8 cellular contexts compared by ENCODE assay signal in genomic region chr4:37685211-37685725, GRCh38. TPM values are rescaled to one million over a fixed set of nuclear protein-coding genes. Genes with fewer than 3 reads are reported as not detected.
DNase-seq lines count a peak whose midpoint lies in the region; ATAC-seq, FAIRE-seq and TF ChIP-seq lines count a peak whose summit lies in the region.

No MANE protein-coding gene starts in this region.

- H3K79me2 ChIP-seq in OCI-LY1 (ENCODE audit: insufficient read depth, low read length), result peaks cover 30% of the 10 kb centered on the region

- H3K27me3 Mint-ChIP-seq in stimulated activated naive B cell treated with anti-CD40 and anti-IgM and Interleukin-4, amounts not matched to agents 10 μg/mL and 1 μg/mL and 100 μg/mL, for 72 hours, result peaks cover 5 to 11% of the 10 kb centered on the region in 2 donors

- H3K36me3 Mint-ChIP-seq in stimulated activated naive B cell treated with anti-CD40 and anti-IgM and Interleukin-4, amounts not matched to agents 10 μg/mL and 1 μg/mL and 100 μg/mL, for 72 hours, result no peaks in the 10 kb centered on the region

- H3K9me3 Mint-ChIP-seq in stimulated activated naive B cell treated with anti-CD40 and anti-IgM and Interleukin-4, amounts not matched to agents 10 μg/mL and 1 μg/mL and 100 μg/mL, for 72 hours, result no peaks in the 10 kb centered on the region

- H3K27me3 ChIP-seq in OCI-LY1 (ENCODE audit: insufficient read depth, low read length), result no peaks in the 10 kb centered on the region

- ATAC-seq in stimulated activated naive B cell treated with anti-CD40 and anti-IgM and Interleukin-4, amounts not matched to agents 10 μg/mL and 1 μg/mL and 100 μg/mL, for 72 hours (replicated peaks), result no peak
- no peak for ATAC-seq in GM21825 (IDR thresholded peaks at IDR 0.05; ENCODE audit: unreplicated experiment)
- no peak for ATAC-seq in left colon

- no peaks in the 10 kb centered on the region for H3F3A ChIP-seq in OCI-LY1 (ENCODE audit: insufficient read depth, low read length)

- DNase-seq in NCI-H446 treated with DMSO at 0.1 percent for 48 hours (lab: John Stamatoyannopoulos, UW) (peak; percentile 13), NCI-H446 (lab: John Stamatoyannopoulos, UW) (no peak), astrocyte of the spinal cord (ENCODE audit: low read depth, low spot score) (peak; percentile 65), kidney (no peak), left colon (no peak)
- no peak for DNase-seq in stimulated activated naive B cell treated with anti-CD40 and anti-IgM and Interleukin-4, amounts not matched to agents 10 μg/mL and 1 μg/mL and 100 μg/mL, for 72 hours

- H3K36me3 ChIP-seq in OCI-LY1 (ENCODE audit: insufficient read depth, low read length) (no peaks in the 10 kb centered on the region), kidney (ENCODE audit: control insufficient read depth in 1 of 2, insufficient read depth in 2 of 2, low read length in 2 of 2) (no peaks in the 10 kb centered on the region)

- peak overlapping the region; percentile 79 for H3K9ac ChIP-seq in OCI-LY1 (ENCODE audit: low read length)
- H3K9ac ChIP-seq in kidney (ENCODE audit: low read length in 2 of 2), result peak overlapping the region; percentile 20 to 79

- H3K4me2 ChIP-seq in OCI-LY1 (ENCODE audit: low read length), result peak overlapping the region; percentile 80

- no peaks in the 10 kb centered on the region for H4K20me1 ChIP-seq in OCI-LY1 (ENCODE audit: insufficient read depth, low read length)

- H3K4me1 ChIP-seq in OCI-LY1 (ENCODE audit: insufficient read depth, low read length, severe bottlenecking) (peaks cover 54% of the 10 kb centered on the region), kidney (ENCODE audit: control insufficient read depth in 1 of 2, insufficient read depth in 1 of 2, low read depth in 1 of 2, low read length in 2 of 2) (peaks cover 3 to 14% of the 10 kb centered on the region in 2 donors)

- H3K27ac ChIP-seq in OCI-LY1 (ENCODE audit: low read depth, low read length, poor library complexity, severe bottlenecking) (peak overlapping the region; percentile 81), kidney (ENCODE audit: low read depth in 2 of 2, low read length in 2 of 2) (peak overlapping the region; percentile 90 to 97)

- TF ChIP-seq CTCF in OCI-LY1 (IDR thresholded peaks at IDR 0.05; ENCODE audit: low read length), result no peak
- TF ChIP-seq CTCF in astrocyte of the spinal cord (IDR thresholded peaks at IDR 0.05; ENCODE audit: low read depth, low read length), result no peak
- no peak for TF ChIP-seq CTCF in kidney (IDR thresholded peaks at IDR 0.05; ENCODE audit: borderline replicate concordance, extremely low read depth, insufficient read depth)

- intact Hi-C loops in kidney (cut with DNase I) (no loop called here), left colon (cut with DNase I, micrococcal nuclease) (no loop called here)

- H2AFZ ChIP-seq in OCI-LY1 (ENCODE audit: low read length), result peak overlapping the region; percentile 50; the same call in 1 of the 2 replicates

- H3K27ac Mint-ChIP-seq in stimulated activated naive B cell treated with anti-CD40 and anti-IgM and Interleukin-4, amounts not matched to agents 10 μg/mL and 1 μg/mL and 100 μg/mL, for 72 hours, result peak overlapping the region; percentile 7

- H3K4me3 Mint-ChIP-seq in stimulated activated naive B cell treated with anti-CD40 and anti-IgM and Interleukin-4, amounts not matched to agents 10 μg/mL and 1 μg/mL and 100 μg/mL, for 72 hours, result peak overlapping the region; percentile 81 to 91

- no peaks in the 10 kb centered on the region for H3K9me2 ChIP-seq in OCI-LY1 (ENCODE audit: low read depth, low read length)

- H3K9me3 ChIP-seq in OCI-LY1 (ENCODE audit: low read length), result no peaks in the 10 kb centered on the region
- no peaks in the 10 kb centered on the region for H3K9me3 ChIP-seq in kidney (ENCODE audit: control insufficient read depth in 1 of 2, low read length in 2 of 2)

- no peak for FAIRE-seq in kidney (lab: Jason Lieb, UNC)

- peak overlapping the region; percentile 79 for H3K4me3 ChIP-seq in OCI-LY1 (ENCODE audit: low read depth, low read length, poor library complexity, severe bottlenecking)
- H3K4me3 ChIP-seq in astrocyte of the spinal cord (ENCODE audit: low read depth, low read length), result peak overlapping the region; percentile 61
- H3K4me3 ChIP-seq in kidney (ENCODE audit: low read length in 2 of 2), result peak overlapping the region; percentile 71 to 77

- in situ Hi-C loops in astrocyte of the spinal cord (cut with HindIII; ENCODE audit: low sequenced_read_pairs), result no loop called here

- peaks cover 14 to 40% of the 10 kb centered on the region in 2 donors for H3K4me1 Mint-ChIP-seq in stimulated activated naive B cell treated with anti-CD40 and anti-IgM and Interleukin-4, amounts not matched to agents 10 μg/mL and 1 μg/mL and 100 μg/mL, for 72 hours

RNA-seq across cellular contexts. Expression of gene RELL1, which starts 0.9 kb away (rescaled TPM):
- total RNA-seq in kidney (38.4 TPM), left colon (10 to 100 TPM; 53.7 to 75.0 TPM)
- polyA plus RNA-seq in kidney (ENCODE audit: insufficient read depth, low read depth, low replicate concordance), result 1.4 TPM

Comparison
In these comparisons a context has a peak if more than half of its experiments do, and no peak if none do; other contexts are left out.
1. DNase-seq: peak in NCI-H446 treated with DMSO at 0.1 percent for 48 hours (single experiment) and astrocyte of the spinal cord (single experiment); none in NCI-H446 (0 of 2), kidney (single experiment), stimulated activated naive B cell treated with anti-CD40 and anti-IgM and Interleukin-4, amounts not matched to agents 10 μg/mL and 1 μg/mL and 100 μg/mL, for 72 hours (single experiment) and left colon (0 of 2).
2. Peak in every context shown above with its lines, with median percentiles within 50 percentile points of each other: H3K4me3 ChIP-seq.